In the genomic region with DNA sequence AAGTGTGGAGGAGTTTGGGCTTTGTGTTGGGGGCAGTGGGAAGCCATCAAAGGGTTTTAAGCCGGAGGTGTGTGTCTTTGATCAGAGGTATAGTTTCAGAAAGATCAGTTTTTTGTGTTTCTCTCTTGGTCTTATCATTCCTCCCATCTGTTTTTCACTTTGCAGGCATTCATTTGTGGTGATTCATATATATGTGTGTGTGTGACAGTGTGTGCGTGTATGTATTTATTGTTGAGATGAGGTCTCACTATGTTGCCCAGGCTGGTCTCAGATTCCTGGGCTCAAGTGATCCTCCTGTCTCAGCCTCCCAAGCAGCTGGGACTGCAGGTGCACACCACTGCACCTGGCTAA, we compare ENCODE assay signal across 11 cellular contexts. TPM values are rescaled to one million over a fixed set of nuclear protein-coding genes. Genes with fewer than 3 reads are reported as not detected.
A peak's percentile ranks its signal among the peaks of the same experiment; 100 is the strongest.
DNase-seq lines count a peak whose midpoint lies in the region; ATAC-seq and TF ChIP-seq lines count a peak whose summit lies in the region.
"Had no signal": no experiment of that assay in that cellular context is flagged by ENCODE, and none has a peak within 500 bp of the region (broad histone marks: within the 10 kb centered on the region; RNA-seq: fewer than 3 reads in every experiment).

No MANE protein-coding gene starts in this region.

- H3K36me3 ChIP-seq in right atrium auricular region (no peaks in the 10 kb centered on the region), adrenal gland (replicated peaks in 1 of 2) (no peaks in the 10 kb centered on the region), uterus (no peaks in the 10 kb centered on the region)

- ATAC-seq in Right ventricle myocardium inferior: no peak

- no peak for TF ChIP-seq CTCF in right atrium auricular region (IDR thresholded peaks at IDR 0.05)
- TF ChIP-seq CTCF in adrenal gland (IDR thresholded peaks at IDR 0.05): no peak
- TF ChIP-seq CTCF in uterus (IDR thresholded peaks at IDR 0.05): no peak
- no peak for TF ChIP-seq CTCF in GM13977 (IDR thresholded peaks at IDR 0.05; ENCODE audit: extremely low read depth, insufficient read depth, missing control alignments)

- in situ Hi-C loops in GM13977 (cut with MboI; ENCODE audit: low pct_unique_long_range_greater_than_20kb, low sequenced_read_pairs, unreplicated experiment): no loop called here

- DNase-seq in right atrium auricular region (ENCODE audit: low spot score): no peak
- DNase-seq in Right ventricle myocardium inferior (ENCODE audit: missing footprints): no peak
- DNase-seq in adrenal gland: no peak
- peak; percentile 60 for DNase-seq in iris pigment epithelial cell (ENCODE audit: low read depth)
- no peak for DNase-seq in uterus
- no peak for DNase-seq in SK-N-DZ (ENCODE audit: low spot score)
- no peak for DNase-seq in NCI-H187 (lab: John Stamatoyannopoulos, UW)
- no peak for DNase-seq in GM13977 (ENCODE audit: low spot score)
- DNase-seq: DMS79, NCI-H510A, small intestine had no signal

- H3K27me3 ChIP-seq in right atrium auricular region: no peaks in the 10 kb centered on the region
- no peaks in the 10 kb centered on the region for H3K27me3 ChIP-seq in adrenal gland
- no peaks in the 10 kb centered on the region for H3K27me3 ChIP-seq in uterus

- H3K4me3 ChIP-seq in right atrium auricular region: peak overlapping the region; percentile 69 to 86
- peak overlapping the region in 2 of 4 donors; percentile 78 to 79 for H3K4me3 ChIP-seq in adrenal gland
- peak overlapping the region; percentile 59 to 91 for H3K4me3 ChIP-seq in uterus

- 48 to 75% (median 72%) methylated on average over 2 of the region's 2 CpGs for WGBS in adrenal gland, 4 donors

- TF ChIP-seq POLR2A in adrenal gland (IDR thresholded peaks at IDR 0.05) (no peak), uterus (IDR thresholded peaks at IDR 0.05) (no peak)

- no peaks in the 10 kb centered on the region for H3K9me3 ChIP-seq in right atrium auricular region
- H3K9me3 ChIP-seq in adrenal gland (replicated peaks in 1 of 3): no peaks in the 10 kb centered on the region
- no peaks in the 10 kb centered on the region for H3K9me3 ChIP-seq in uterus

- peak overlapping the region; percentile 80 to 88 for H3K27ac ChIP-seq in right atrium auricular region
- H3K27ac ChIP-seq in adrenal gland: peak overlapping the region in 3 of 5 donors; percentile 72 to 85 (median 79)
- H3K27ac ChIP-seq in uterus: peak overlapping the region; percentile 86 to 87

- intact Hi-C loops in Right ventricle myocardium inferior (cut with DNase I): loop anchor here (1.0 to 5.0 kb wide), 3 partner anchors 39 to 154 kb away; no protein-coding TSS in a partner anchor
- intact Hi-C loops in adrenal gland (cut with DNase I): loop anchor here (5.0 to 10.0 kb wide), 2 partner anchors 72 to 79 kb away; no protein-coding TSS in a partner anchor
- intact Hi-C loops in uterus (cut with DNase I; ENCODE audit: low total_unique reads): loop anchor here (5.0 kb wide), 1 partner anchor 74 kb away; no protein-coding TSS in a partner anchor

- peaks cover 0 to 14% of the 10 kb centered on the region in 2 donors for H3K4me1 ChIP-seq in right atrium auricular region
- peaks cover 5 to 30% of the 10 kb centered on the region in 2 donors for H3K4me1 ChIP-seq in adrenal gland (replicated peaks in 1 of 2)
- no peaks in the 10 kb centered on the region for H3K4me1 ChIP-seq in uterus

RNA-seq across cellular contexts. Expression of a gene that starts 11.1 kb away (rescaled TPM):
- total RNA-seq in right atrium auricular region (100 to 1,000 TPM in 1 of 2 donors, 10 to 100 TPM in 1; 85.7 to 112 TPM), Right ventricle myocardium inferior (82.4 TPM), adrenal gland (100 to 1,000 TPM; 105 to 213 (median 158) TPM), uterus (100 to 1,000 TPM in 1 of 4 donors, 10 to 100 TPM in 3; 44.1 to 113 (median 58.3) TPM)
- 100 to 1,000 TPM in 1 of 3 donors, 10 to 100 TPM in 2; 51.5 to 137 (median 54.5) TPM for polyA plus RNA-seq in adrenal gland
- polyA plus RNA-seq in SK-N-DZ (2014; cell fraction: cytosol; rRNA removed): 36.5 and 36.8 TPM in 2 replicates
- 16.3 and 19.1 TPM in 2 replicates for polyA plus RNA-seq in SK-N-DZ (2014; cell fraction: nucleus; rRNA removed)

RNA-seq across cellular contexts. Expression of a gene that starts 49.4 kb away (rescaled TPM):
- total RNA-seq in right atrium auricular region (100 to 1,000 TPM; 237 to 268 TPM), Right ventricle myocardium inferior (206 TPM), adrenal gland (100 to 1,000 TPM in 6 of 8 donors, 10 to 100 TPM in 2; 56.1 to 225 (median 149) TPM), uterus (100 to 1,000 TPM in 3 of 4 donors, 10 to 100 TPM in 1; 67.1 to 250 (median 145) TPM)
- 100 to 1,000 TPM in 1 of 3 donors, 10 to 100 TPM in 2; 43.9 to 114 (median 98.0) TPM for polyA plus RNA-seq in adrenal gland
- polyA plus RNA-seq in SK-N-DZ (2014; cell fraction: cytosol; rRNA removed): 42.9 and 46.8 TPM in 2 replicates
- polyA plus RNA-seq in SK-N-DZ (2014; cell fraction: nucleus; rRNA removed): 21.9 and 23.0 TPM in 2 replicates

RNA-seq across cellular contexts. Expression of a gene that starts 57.3 kb away (rescaled TPM):
- total RNA-seq in right atrium auricular region (1 to 10 TPM; 3.6 to 6.0 TPM), Right ventricle myocardium inferior (2.9 TPM), adrenal gland (10 to 100 TPM in 7 of 8 donors, 1 to 10 TPM in 1; 8.7 to 17.8 (median 13.4) TPM), uterus (10 to 100 TPM in 2 of 4 donors, 1 to 10 TPM in 2; 4.9 to 18.2 (median 10.0) TPM)
- polyA plus RNA-seq in adrenal gland: 1 to 10 TPM; 4.2 to 8.5 (median 5.9) TPM
- 6.0 and 7.7 TPM in 2 replicates for polyA plus RNA-seq in SK-N-DZ (2014; cell fraction: cytosol; rRNA removed)
- 3.3 and 7.7 TPM in 2 replicates for polyA plus RNA-seq in SK-N-DZ (2014; cell fraction: nucleus; rRNA removed)
